Comparison of ENCODE assay signal across 1 cellular context in genomic region chr11:86938900-86939880, GRCh38.
TF ChIP-seq lines count a peak whose summit lies in the region.

No MANE protein-coding gene starts in this region.

TF ChIP-seq in K562, 482 proteins besides CTCF, POLR2A, EP300 and RAD21 (continued from another document and continues in another):
- TF ChIP-seq MGA (IDR thresholded peaks at IDR 0.05) (no peak), ZNF707 (CRISPR knock-in tag; conservative IDR thresholded peaks at IDR 0.05) (no peak), EP400 (IDR thresholded peaks at IDR 0.05) (0 out of 2 replicates have a peak, but pooled peaks have one; percentile 6), KDM4B (IDR thresholded peaks at IDR 0.05; ENCODE audit: borderline replicate concordance in 2 of 2, low read depth in 1 of 2) (no peak), KDM5B (IDR thresholded peaks at IDR 0.05; ENCODE audit: insufficient replicate concordance, low read depth, low read length) (no peak), CHD2 (IDR thresholded peaks at IDR 0.05; ENCODE audit: low read depth, low read length) (no peak), TAL1 (IDR thresholded peaks at IDR 0.05) (no peak), DEAF1 (CRISPR knock-in tag; IDR thresholded peaks at IDR 0.05) (peak; percentile 78), ZNF696 (CRISPR knock-in tag; conservative IDR thresholded peaks at IDR 0.05) (0 out of 2 replicates have a peak, but pooled peaks have one; percentile 34), ZNF165 (CRISPR knock-in tag; IDR thresholded peaks at IDR 0.05; ENCODE audit: borderline replicate concordance) (no peak), SMC3 (conservative IDR thresholded peaks at IDR 0.05; ENCODE audit: insufficient read depth, low read depth, low read length) (peak; percentile 55), ZNF445 (CRISPR knock-in tag; IDR thresholded peaks at IDR 0.05; ENCODE audit: low read depth) (no peak), E4F1 (CRISPR knock-in tag; IDR thresholded peaks at IDR 0.05; ENCODE audit: borderline replicate concordance) (no peak), HMG20A (CRISPR knock-in tag; conservative IDR thresholded peaks at IDR 0.05) (0 out of 2 replicates have a peak, but pooled peaks have one; percentile 13), ZSCAN32 (CRISPR knock-in tag; IDR thresholded peaks at IDR 0.05) (no peak), ZBTB9 (CRISPR knock-in tag; IDR thresholded peaks at IDR 0.05) (0 out of 2 replicates have a peak, but pooled peaks have one; percentile 47), DNMT1 (IDR thresholded peaks at IDR 0.05) (no peak), NFIX (CRISPR knock-in tag; IDR thresholded peaks at IDR 0.05; ENCODE audit: low read depth) (no peak), ZNF449 (CRISPR knock-in tag; IDR thresholded peaks at IDR 0.05) (no peak), JUN (IDR thresholded peaks at IDR 0.05; ENCODE audit: borderline replicate concordance, low read depth, low read length) (no peak), JUN (CRISPR knock-in tag; IDR thresholded peaks at IDR 0.05; ENCODE audit: borderline replicate concordance) (no peak), NR1H2 (CRISPR knock-in tag; IDR thresholded peaks at IDR 0.05) (no peak), JUND (IDR thresholded peaks at IDR 0.05; ENCODE audit: borderline replicate concordance, low read depth, low read length) (no peak), JUND (tag; IDR thresholded peaks at IDR 0.05; ENCODE audit: borderline replicate concordance, low read depth, low read length) (0 out of 3 replicates have a peak, but pooled peaks have one; percentile 12), SIRT6 (IDR thresholded peaks at IDR 0.05; ENCODE audit: low read depth, low read length) (no peak), THRA (IDR thresholded peaks at IDR 0.05) (no peak), ZNF232 (CRISPR knock-in tag; IDR thresholded peaks at IDR 0.05) (no peak), AFF1 (IDR thresholded peaks at IDR 0.05; ENCODE audit: low read depth in 1 of 2, partially characterized antibody in 2 of 2) (no peak), YBX1 (IDR thresholded peaks at IDR 0.05) (no peak), CBFA2T2 (conservative IDR thresholded peaks at IDR 0.05) (no peak), USF1 (CRISPR knock-in tag; IDR thresholded peaks at IDR 0.05) (no peak), NBN (IDR thresholded peaks at IDR 0.05; ENCODE audit: low read depth) (no peak), C11orf30 (IDR thresholded peaks at IDR 0.05; ENCODE audit: low read depth) (no peak)
